ENCODE assay signal across 11 cellular contexts in the genomic region with DNA sequence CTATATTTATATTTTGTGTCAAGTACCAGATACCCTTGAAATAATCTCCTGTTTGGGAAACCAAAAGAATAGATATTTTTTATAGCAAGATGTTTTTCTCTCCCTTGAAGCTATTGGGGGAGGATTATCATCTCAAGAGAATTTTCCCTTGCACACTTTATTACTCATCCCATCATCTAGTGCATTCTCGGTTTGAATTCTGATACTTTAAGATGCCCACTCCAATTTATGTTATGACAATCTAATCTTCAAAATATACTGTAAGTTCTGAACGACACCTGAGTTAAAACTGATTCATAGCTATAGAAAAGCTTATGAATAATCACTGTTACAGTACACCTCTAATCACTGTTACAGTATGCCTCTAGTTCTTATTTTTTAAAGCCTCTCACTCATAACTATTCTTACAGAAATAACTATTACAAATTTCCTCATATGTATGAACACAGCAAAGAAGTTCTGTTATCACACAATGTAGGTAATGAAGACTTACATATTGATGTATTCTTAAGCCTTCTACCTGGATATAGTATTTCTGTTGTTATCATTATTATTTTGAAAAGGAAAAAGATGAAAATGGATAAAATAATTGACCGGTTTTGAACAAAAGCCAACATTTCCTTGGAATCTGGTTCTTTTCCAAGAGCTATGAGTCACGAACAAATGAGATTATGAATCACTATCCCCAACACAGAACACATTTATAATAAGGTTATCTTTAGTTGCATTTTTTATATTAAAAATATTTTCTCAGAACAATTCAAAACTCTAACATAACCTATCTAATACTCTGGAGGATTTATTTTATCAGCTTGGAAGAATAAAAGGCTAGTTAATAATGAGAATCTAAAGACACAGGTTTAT.
DNase-seq lines count a peak whose midpoint lies in the region; ATAC-seq and TF ChIP-seq lines count a peak whose summit lies in the region.
"Had no signal": no experiment of that assay in that cellular context is flagged by ENCODE, and none has a peak within 500 bp of the region (broad histone marks: within the 10 kb centered on the region; RNA-seq: fewer than 3 reads in every experiment).

No MANE protein-coding gene starts in this region.

- H3K4me1 Mint-ChIP-seq in endodermal cell, result peaks cover 10% of the 10 kb centered on the region

- H4K20me1 ChIP-seq in fibroblast of lung (ENCODE audit: control insufficient read depth, extremely low read depth, insufficient read depth, low read length), result no peaks in the 10 kb centered on the region

- peak overlapping the region; percentile 61 for H3K27ac ChIP-seq in RWPE2 (ENCODE audit: poor library complexity, severe bottlenecking)
- H3K27ac ChIP-seq in fibroblast of lung (ENCODE audit: insufficient read depth, low read length), result no peak overlapping the region
- H3K27ac ChIP-seq in endodermal cell (ENCODE audit: low read depth, low read length), result no peak overlapping the region
- H3K27ac ChIP-seq: body of pancreas, PC-9 had no signal

- no peaks in the 10 kb centered on the region for H3K27me3 Mint-ChIP-seq in endodermal cell (ENCODE audit: insufficient read depth)

- H3K36me3 ChIP-seq in RWPE2 (ENCODE audit: low read depth) (no peaks in the 10 kb centered on the region), fibroblast of lung (ENCODE audit: control insufficient read depth, insufficient read depth, low read length) (no peaks in the 10 kb centered on the region), endodermal cell (ENCODE audit: control insufficient read depth, insufficient read depth, low read length) (no peaks in the 10 kb centered on the region)

- WGBS in endodermal cell (ENCODE audit: insufficient coverage in 1 of 2, insufficient read length in 1 of 2), 2 experiments, result 80 to 96% methylated on average over 3 to 4 of the region's 4 CpGs

- no peaks in the 10 kb centered on the region for H3K79me2 ChIP-seq in fibroblast of lung (ENCODE audit: control insufficient read depth, insufficient read depth, low read length)

- no peaks in the 10 kb centered on the region for H3K36me3 Mint-ChIP-seq in endodermal cell (ENCODE audit: low read depth)

- H3K4me2 ChIP-seq in fibroblast of lung (ENCODE audit: extremely low read depth, insufficient read depth, low read length), result peak overlapping the region; percentile 44
- H3K4me2 ChIP-seq: PC-9 had no signal

- peaks cover 3% of the 10 kb centered on the region for H3K27me3 ChIP-seq in RWPE2 (ENCODE audit: insufficient read depth, poor library complexity, severe bottlenecking)
- no peaks in the 10 kb centered on the region for H3K27me3 ChIP-seq in fibroblast of lung (ENCODE audit: control insufficient read depth, insufficient read depth, low read length)
- no peaks in the 10 kb centered on the region for H3K27me3 ChIP-seq in endodermal cell (ENCODE audit: control insufficient read depth, insufficient read depth, low read length, poor library complexity, severe bottlenecking)
- H3K27me3 ChIP-seq: body of pancreas had no signal

- ATAC-seq in RWPE2 (ENCODE audit: low read depth) (peak; percentile 67), omental fat pad (ENCODE audit: low FRiP score) (peak; percentile 77), GM21390 (IDR thresholded peaks at IDR 0.05; ENCODE audit: unreplicated experiment) (no peak), HG02642 (IDR thresholded peaks at IDR 0.05; ENCODE audit: poor library complexity, unreplicated experiment) (no peak)
- ATAC-seq: body of pancreas had no signal

- H2AFZ ChIP-seq in fibroblast of lung (ENCODE audit: low read length), result no peak overlapping the region
- H2AFZ ChIP-seq: PC-9 had no signal

- H3K27ac Mint-ChIP-seq in endodermal cell, result no peak overlapping the region

- H3K9ac ChIP-seq in fibroblast of lung (ENCODE audit: insufficient read depth, low read length) (no peak overlapping the region), endodermal cell (ENCODE audit: extremely low read depth, low read length, poor library complexity, severe bottlenecking) (no peak overlapping the region)

- no peaks in the 10 kb centered on the region for H3K9me3 ChIP-seq in RWPE2 (ENCODE audit: severe bottlenecking)
- no peaks in the 10 kb centered on the region for H3K9me3 ChIP-seq in fibroblast of lung (ENCODE audit: control insufficient read depth, insufficient read depth, low read depth, low read length)
- no peaks in the 10 kb centered on the region for H3K9me3 ChIP-seq in endodermal cell (ENCODE audit: control insufficient read depth, low read length)
- H3K9me3 ChIP-seq: body of pancreas had no signal

- peaks cover 2% of the 10 kb centered on the region for H3K9me3 Mint-ChIP-seq in endodermal cell

- no peak overlapping the region for H3K4me3 Mint-ChIP-seq in endodermal cell

- no peak overlapping the region for H3K4me3 ChIP-seq in RWPE2 (ENCODE audit: severe bottlenecking)
- no peak overlapping the region for H3K4me3 ChIP-seq in fibroblast of lung (replicated peaks in 1 of 4; ENCODE audit: control extremely low read depth in 1 of 4, insufficient read depth in 1 of 4, low read depth in 3 of 4, low read length in 4 of 4)
- H3K4me3 ChIP-seq in endodermal cell (ENCODE audit: low read length), result no peak overlapping the region
- H3K4me3 ChIP-seq: body of pancreas, PC-9 had no signal

- peaks cover 34% of the 10 kb centered on the region for H3K4me1 ChIP-seq in RWPE2 (ENCODE audit: insufficient read depth, poor library complexity, severe bottlenecking)
- H3K4me1 ChIP-seq in fibroblast of lung (ENCODE audit: control insufficient read depth, extremely low read depth, insufficient read depth, low read length), result peaks cover 6% of the 10 kb centered on the region
- no peaks in the 10 kb centered on the region for H3K4me1 ChIP-seq in endodermal cell (ENCODE audit: control insufficient read depth, insufficient read depth, low read length)

- peak; percentile 3 for DNase-seq in EH (ENCODE audit: low read depth)
- no peak for DNase-seq in RWPE2 (ENCODE audit: low spot score)
- DNase-seq in fibroblast of lung (ENCODE audit: low read depth in 2 of 2), result peak; percentile 45 to 66
- no peak for DNase-seq in omental fat pad (ENCODE audit: low spot score)
- no peak for DNase-seq in endodermal cell
- no peak for DNase-seq in NCI-H526 treated with DMSO at 0.1 percent for 48 hours (lab: John Stamatoyannopoulos, UW)
- DNase-seq: body of pancreas, NCI-H1092 treated with DMSO at 0.1 percent for 48 hours, PC-9 had no signal

- no peak for TF ChIP-seq CTCF in RWPE2 (IDR thresholded peaks at IDR 0.05; ENCODE audit: poor library complexity, severe bottlenecking)
- no peak for TF ChIP-seq CTCF in fibroblast of lung (conservative IDR thresholded peaks at IDR 0.05 in 1 of 2, IDR thresholded peaks at IDR 0.05 in 1 of 2; ENCODE audit: low read depth in 1 of 2, low read length in 2 of 2)
- no peak for TF ChIP-seq CTCF in omental fat pad (IDR thresholded peaks at IDR 0.05)
- TF ChIP-seq CTCF in endodermal cell (conservative IDR thresholded peaks at IDR 0.05), result no peak

Comparison
In these comparisons a context has a peak if more than half of its experiments do, and no peak if none do; other contexts are left out.
1. DNase-seq: peak in EH (single experiment) and fibroblast of lung (2 of 2); none in RWPE2 (single experiment), omental fat pad (single experiment), endodermal cell (single experiment) and NCI-H526 treated with DMSO at 0.1 percent for 48 hours (single experiment).
2. ATAC-seq: peak in RWPE2 (single experiment) and omental fat pad (single experiment); none in GM21390 (single experiment) and HG02642 (single experiment).